Comparison of ENCODE assay signal across 8 cellular contexts in genomic region chr1:203278885-203279406, GRCh38. TPM values are rescaled to one million over a fixed set of nuclear protein-coding genes. Genes with fewer than 3 reads are reported as not detected.
DNase-seq lines count a peak whose midpoint lies in the region; ATAC-seq and TF ChIP-seq lines count a peak whose summit lies in the region.

No MANE protein-coding gene starts in this region.

- no peak for TF ChIP-seq CTCF in HEK293 (tag by site-specific recombination; IDR thresholded peaks at IDR 0.05)

- H3K36me3 Mint-ChIP-seq in activated T-helper 1 cell treated with anti-CD3 and anti-CD28 coated beads, Interleukin-12 subunit alpha, Interleukin-12 subunit beta, Interleukin-2, Interleukin-4 antibody, amounts not matched to agents 30 ng/mL and 10 ng/mL and 1 ng/mL, durations not matched to agents 14 hours and 24 hours and 36 hours (ENCODE audit: low read depth) = peaks cover 3% of the 10 kb centered on the region
- H3K36me3 Mint-ChIP-seq in immature natural killer cell = no peaks in the 10 kb centered on the region

- no peaks in the 10 kb centered on the region for H3K9me3 ChIP-seq in HEK293 (ENCODE audit: control insufficient read depth, insufficient read depth, low read depth, low read length)

- H3K27ac ChIP-seq in HEK293 (ENCODE audit: extremely low read depth, low read depth, low read length) (no peak overlapping the region), skin epidermis (peak overlapping the region in 20 of 21 experiments; percentile 12 to 85 (median 72))

- H3K36me3 ChIP-seq in HEK293 (ENCODE audit: control insufficient read depth in 2 of 2, insufficient read depth in 1 of 2, low read length in 2 of 2) = no peaks in the 10 kb centered on the region

- peak overlapping the region; percentile 20 for H3K4me3 Mint-ChIP-seq in activated T-helper 1 cell treated with anti-CD3 and anti-CD28 coated beads, Interleukin-12 subunit alpha, Interleukin-12 subunit beta, Interleukin-2, Interleukin-4 antibody, amounts not matched to agents 30 ng/mL and 10 ng/mL and 1 ng/mL, durations not matched to agents 14 hours and 24 hours and 36 hours
- peak overlapping the region in 2 of 5 donors; percentile 13 to 34 for H3K4me3 Mint-ChIP-seq in immature natural killer cell

- CTCF ChIA-PET in HEK293 (lab: Yijun Ruan, JAX) = interaction anchor here (0.5 to 9.1 kb wide), 4 partner anchors 10 to 197 kb away, joined by 3 to 74 read pairs (median 5); no protein-coding TSS in a partner anchor

- H3K4me3 ChIP-seq in HEK293 (ENCODE audit: low read depth, low read length) (no peak overlapping the region), skin epidermis (no peak overlapping the region)

- peaks cover 3% of the 10 kb centered on the region; the same call in 1 of the 2 replicates for H3K4me1 ChIP-seq in HEK293 (ENCODE audit: control insufficient read depth, insufficient read depth, low read length)

- intact Hi-C loops in activated T-helper 1 cell treated with anti-CD3 and anti-CD28 coated beads, Interleukin-12 subunit alpha, Interleukin-12 subunit beta, Interleukin-2, Interleukin-4 antibody, amounts not matched to agents 30 ng/mL and 10 ng/mL and 1 ng/mL, durations not matched to agents 14 hours and 24 hours and 36 hours (cut with micrococcal nuclease) = loop anchor here (1.0 kb wide), 1 partner anchor 8 kb away; no protein-coding TSS in a partner anchor

- no peak for DNase-seq in activated T-helper 1 cell treated with anti-CD3 and anti-CD28 coated beads, Interleukin-12 subunit alpha, Interleukin-12 subunit beta, Interleukin-2, Interleukin-4 antibody, amounts not matched to agents 30 ng/mL and 10 ng/mL and 1 ng/mL, durations not matched to agents 14 hours and 24 hours and 36 hours (ENCODE audit: low spot score)
- no peak for DNase-seq in immature natural killer cell
- no peak for DNase-seq in effector CD8-positive, alpha-beta T cell (lab: John Stamatoyannopoulos, UW)
- no peak for DNase-seq in activated T-cell treated with anti-CD3 and anti-CD28 coated beads, Interleukin-2, amount 50 U/mL, for 1 hour
- DNase-seq in DMS79 treated with DMSO at 0.1 percent for 48 hours (lab: John Stamatoyannopoulos, UW) = no peak

- no peaks in the 10 kb centered on the region for H3K9me3 Mint-ChIP-seq in activated T-helper 1 cell treated with anti-CD3 and anti-CD28 coated beads, Interleukin-12 subunit alpha, Interleukin-12 subunit beta, Interleukin-2, Interleukin-4 antibody, amounts not matched to agents 30 ng/mL and 10 ng/mL and 1 ng/mL, durations not matched to agents 14 hours and 24 hours and 36 hours
- no peaks in the 10 kb centered on the region for H3K9me3 Mint-ChIP-seq in immature natural killer cell

- POLR2A ChIA-PET in HEK293 (lab: Yijun Ruan, JAX) = interaction anchor here (1.0 to 1.8 kb wide), 2 partner anchors 27 to 37 kb away, joined by 3 to 5 read pairs; no protein-coding TSS in a partner anchor

- no peak for ATAC-seq in HG02759 (IDR thresholded peaks at IDR 0.05; ENCODE audit: unreplicated experiment)

- peaks cover 69% of the 10 kb centered on the region for H3K4me1 Mint-ChIP-seq in activated T-helper 1 cell treated with anti-CD3 and anti-CD28 coated beads, Interleukin-12 subunit alpha, Interleukin-12 subunit beta, Interleukin-2, Interleukin-4 antibody, amounts not matched to agents 30 ng/mL and 10 ng/mL and 1 ng/mL, durations not matched to agents 14 hours and 24 hours and 36 hours (ENCODE audit: low read depth)
- peaks cover 28 to 31% of the 10 kb centered on the region in 2 donors for H3K4me1 Mint-ChIP-seq in immature natural killer cell

- H3K27ac Mint-ChIP-seq in activated T-helper 1 cell treated with anti-CD3 and anti-CD28 coated beads, Interleukin-12 subunit alpha, Interleukin-12 subunit beta, Interleukin-2, Interleukin-4 antibody, amounts not matched to agents 30 ng/mL and 10 ng/mL and 1 ng/mL, durations not matched to agents 14 hours and 24 hours and 36 hours = peak overlapping the region; percentile 67
- peak overlapping the region in 4 of 6 donors; percentile 57 to 81 (median 68) for H3K27ac Mint-ChIP-seq in immature natural killer cell

- no peaks in the 10 kb centered on the region for H3K27me3 Mint-ChIP-seq in activated T-helper 1 cell treated with anti-CD3 and anti-CD28 coated beads, Interleukin-12 subunit alpha, Interleukin-12 subunit beta, Interleukin-2, Interleukin-4 antibody, amounts not matched to agents 30 ng/mL and 10 ng/mL and 1 ng/mL, durations not matched to agents 14 hours and 24 hours and 36 hours (ENCODE audit: insufficient read depth)
- peaks cover 1 to 6% (median 3%) of the 10 kb centered on the region in 3 donors for H3K27me3 Mint-ChIP-seq in immature natural killer cell (ENCODE audit: low read depth in 3 of 3)

TF ChIP-seq in HEK293, 187 proteins besides CTCF, POLR2A, EP300 and RAD21:
- TF ChIP-seq ZNF354C (tag by site-specific recombination; IDR thresholded peaks at IDR 0.05; ENCODE audit: borderline replicate concordance, low read depth) (no peak), ZBTB17 (tag by site-specific recombination; IDR thresholded peaks at IDR 0.05) (0 out of 2 replicates have a peak, but pooled peaks have one; percentile 25), ZNF768 (tag by site-specific recombination; IDR thresholded peaks at IDR 0.05) (no peak), ZNF423 (tag by site-specific recombination; IDR thresholded peaks at IDR 0.05) (no peak), ZBTB7A (tag by site-specific recombination; IDR thresholded peaks at IDR 0.05; ENCODE audit: low read depth) (no peak), BCL6B (tag by site-specific recombination; IDR thresholded peaks at IDR 0.05) (peak; percentile 85), ZNF529 (tag by site-specific recombination; IDR thresholded peaks at IDR 0.05; ENCODE audit: insufficient replicate concordance) (no peak), ZNF221 (tag by site-specific recombination; IDR thresholded peaks at IDR 0.05; ENCODE audit: borderline replicate concordance) (no peak), KLF7 (tag by site-specific recombination; IDR thresholded peaks at IDR 0.05; ENCODE audit: borderline replicate concordance) (no peak), ZNF335 (tag by site-specific recombination; conservative IDR thresholded peaks at IDR 0.05) (peak; percentile 51), ZFHX2 (tag by site-specific recombination; conservative IDR thresholded peaks at IDR 0.05) (peak; percentile 57), ZBTB49 (tag by site-specific recombination; IDR thresholded peaks at IDR 0.05; ENCODE audit: low read depth) (no peak), ZNF341 (tag by site-specific recombination; IDR thresholded peaks at IDR 0.05; ENCODE audit: low read depth) (0 out of 2 replicates have a peak, but pooled peaks have one; percentile 4), GLI2 (tag by site-specific recombination; IDR thresholded peaks at IDR 0.05; ENCODE audit: borderline replicate concordance, low read depth) (no peak), INSM2 (tag by site-specific recombination; IDR thresholded peaks at IDR 0.05) (no peak)

RNA-seq across cellular contexts. Expression of gene BTG2, which starts 26.4 kb away (rescaled TPM):
- 137 and 139 TPM in 2 replicates for total RNA-seq in activated T-helper 1 cell treated with anti-CD3 and anti-CD28 coated beads, Interleukin-12 subunit alpha, Interleukin-12 subunit beta, Interleukin-2, Interleukin-4 antibody, amounts not matched to agents 30 ng/mL and 10 ng/mL and 1 ng/mL, durations not matched to agents 14 hours and 24 hours and 36 hours
- polyA plus RNA-seq in immature natural killer cell = 100 to 1,000 TPM; 112 to 147 (median 127) TPM

RNA-seq across cellular contexts. Expression of gene CHIT1, which starts 49.5 kb away (rescaled TPM):
- total RNA-seq in activated T-helper 1 cell treated with anti-CD3 and anti-CD28 coated beads, Interleukin-12 subunit alpha, Interleukin-12 subunit beta, Interleukin-2, Interleukin-4 antibody, amounts not matched to agents 30 ng/mL and 10 ng/mL and 1 ng/mL, durations not matched to agents 14 hours and 24 hours and 36 hours = 0.15 and 0.52 TPM in 2 replicates
- not detected for polyA plus RNA-seq in immature natural killer cell
